Comparison of ENCODE assay signal across 8 cellular contexts in genomic region chr16:87850009-87851006, GRCh38. TPM values are rescaled to one million over a fixed set of nuclear protein-coding genes. Genes with fewer than 3 reads are reported as not detected.
DNase-seq lines count a peak whose midpoint lies in the region; ATAC-seq and TF ChIP-seq lines count a peak whose summit lies in the region.

No MANE protein-coding gene starts in this region.

- CTCF ChIA-PET in Caco-2 (lab: Charles Lee): interaction anchor here (0.5 to 5.4 kb wide), 9 partner anchors 9 to 76 kb away, joined by 3 to 106 read pairs (median 4); partner anchors contain the start of gene SLC7A5

- no peaks in the 10 kb centered on the region for H3K27me3 Mint-ChIP-seq in Caco-2 (ENCODE audit: insufficient read depth, unreplicated experiment)

- BruUV-seq in Caco-2 (replicated peaks; lab: Mats Ljungman, UMichigan): no TSS peak

- peak overlapping the region; percentile 99 for H3K27ac Mint-ChIP-seq in Caco-2 (ENCODE audit: unreplicated experiment)

- intact Hi-C loops in Caco-2 (cut with micrococcal nuclease; ENCODE audit: unreplicated experiment): loop anchor here (1.0 to 5.0 kb wide), 4 partner anchors 21 to 97 kb away; no protein-coding TSS in a partner anchor

- 0 out of 2 replicates have a peak, but pooled peaks cover 4% of the 10 kb centered on the region for H3K36me3 ChIP-seq in Caco-2 (ENCODE audit: control insufficient read depth, insufficient read depth, low read length)

- ATAC-seq in GM21360 (IDR thresholded peaks at IDR 0.05; ENCODE audit: unreplicated experiment) (no peak), HG03378 (IDR thresholded peaks at IDR 0.05; ENCODE audit: unreplicated experiment) (no peak)

- no peak overlapping the region for H3K4me3 ChIP-seq in Caco-2 (ENCODE audit: low read depth, low read length)

- H3K4me1 ChIP-seq in Caco-2: peaks cover 55% of the 10 kb centered on the region

- peak; percentile 82 to 88 for DNase-seq in Caco-2
- DNase-seq in HuH-7.5 (ENCODE audit: low spot score): peak; percentile 98
- DNase-seq in T-helper 2 cell: peak; percentile 59 to 81 (median 65)
- DNase-seq in amygdala (lab: John Stamatoyannopoulos, UW): peak in 31 of 56 donors; percentile 11 to 75 (median 28)
- peak in 30 of 51 donors; percentile 13 to 71 (median 32) for DNase-seq in hypothalamus (lab: John Stamatoyannopoulos, UW)
- peak; percentile 68 for DNase-seq in stimulated activated CD4-positive, alpha-beta T cell treated with anti-CD3 and anti-CD28 coated beads, Interleukin-1b, Interleukin-23, amount 100 ng/mL, for 48 hours

- H3K36me3 Mint-ChIP-seq in Caco-2 (ENCODE audit: insufficient read depth, unreplicated experiment): peaks cover 100% of the 10 kb centered on the region

- peak; percentile 98 to 99 for TF ChIP-seq CTCF in Caco-2 (IDR thresholded peaks at IDR 0.05; ENCODE audit: insufficient read depth in 1 of 2, low read depth in 1 of 2, low read length in 1 of 2, severe bottlenecking in 1 of 2, unreplicated experiment in 1 of 2)

- H3K9me3 ChIP-seq in Caco-2: no peaks in the 10 kb centered on the region

- H3K9me3 Mint-ChIP-seq in Caco-2 (ENCODE audit: unreplicated experiment): no peaks in the 10 kb centered on the region

- POLR2A ChIA-PET in Caco-2 (lab: Charles Lee): interaction anchor here (0.6 to 3.3 kb wide), 5 partner anchors 18 to 22 kb away, joined by 3 to 38 read pairs (median 8); partner anchors contain the start of gene SLC7A5

- H3K27me3 ChIP-seq in Caco-2 (replicated peaks; ENCODE audit: control insufficient read depth, insufficient read depth, low read length): no peaks in the 10 kb centered on the region

- no peak overlapping the region for H3K4me3 Mint-ChIP-seq in Caco-2 (ENCODE audit: unreplicated experiment)

- peaks cover 35% of the 10 kb centered on the region for H3K4me1 Mint-ChIP-seq in Caco-2 (ENCODE audit: low read depth, unreplicated experiment)

RNA-seq across cellular contexts. Expression of gene SLC7A5, which starts 19.0 kb away (rescaled TPM):
- total RNA-seq in Caco-2 (2022): 495 and 534 TPM in 2 replicates

Comparison
In these comparisons a context has a peak if more than half of its experiments do, and no peak if none do; other contexts are left out.
1. DNase-seq: peak in every context shown above with its lines; median percentile 98 in HuH-7.5; 85 in Caco-2; 68 in stimulated activated CD4-positive, alpha-beta T cell treated with anti-CD3 and anti-CD28 coated beads, Interleukin-1b, Interleukin-23, amount 100 ng/mL, for 48 hours; 65 in T-helper 2 cell; 32 in hypothalamus; 28 in amygdala.